Comparison of ENCODE assay signal across 21 cellular contexts in genomic region chr6:139648430-139649000, GRCh38.
DNase-seq lines count a peak whose midpoint lies in the region; ATAC-seq and TF ChIP-seq lines count a peak whose summit lies in the region.
"Had no signal": no experiment of that assay in that cellular context is flagged by ENCODE, and none has a peak within 500 bp of the region (broad histone marks: within the 10 kb centered on the region; RNA-seq: fewer than 3 reads in every experiment).

No MANE protein-coding gene starts in this region.

- H3K23ac ChIP-seq in neuronal stem cell (ENCODE audit: low read depth, low read length, poor library complexity) = no peak overlapping the region

- H3K9me3 Mint-ChIP-seq in GM23338 = no peaks in the 10 kb centered on the region
- peaks cover 8 to 24% (median 16%) of the 10 kb centered on the region in 5 experiments for H3K9me3 Mint-ChIP-seq in brain
- H3K9me3 Mint-ChIP-seq in stimulated activated memory B cell treated with anti-CD40 and anti-IgM and Interleukin-4, amounts not matched to agents 10 μg/mL and 1 μg/mL and 100 μg/mL, for 72 hours = peaks cover 4% of the 10 kb centered on the region

- no peaks in the 10 kb centered on the region for H3F3A ChIP-seq in GM23338 (replicated peaks; ENCODE audit: low read depth)

- no peaks in the 10 kb centered on the region for H3K79me1 ChIP-seq in neuronal stem cell (ENCODE audit: low read depth, low read length)

- H2AFZ ChIP-seq in GM23338 = 0 out of 2 replicates have a peak overlapping the region, but pooled peaks have one; percentile 3
- peak overlapping the region; percentile 33 for H2AFZ ChIP-seq in neuronal stem cell (ENCODE audit: low read length)

- H3K4me1 ChIP-seq in GM23338 (ENCODE audit: insufficient read depth) = no peaks in the 10 kb centered on the region; the same call in 1 of the 2 replicates
- peaks cover 6 to 10% of the 10 kb centered on the region in 2 donors for H3K4me1 ChIP-seq in neuronal stem cell (ENCODE audit: control insufficient read depth in 2 of 2, insufficient read depth in 1 of 2, low read depth in 1 of 2, low read length in 2 of 2)
- H3K4me1 ChIP-seq: body of pancreas, colonic mucosa, pancreas had no signal

- no peak overlapping the region for H2BK5ac ChIP-seq in neuronal stem cell (ENCODE audit: low read length)

- no peak overlapping the region for H3K18ac ChIP-seq in neuronal stem cell (ENCODE audit: low read length)

- no peak overlapping the region for H3K14ac ChIP-seq in neuronal stem cell (ENCODE audit: low read length)

- no peaks in the 10 kb centered on the region; the same call in 1 of the 2 replicates for H3K36me3 ChIP-seq in GM23338 (ENCODE audit: insufficient read depth)
- no peaks in the 10 kb centered on the region for H3K36me3 ChIP-seq in neuronal stem cell (replicated peaks in 1 of 2; ENCODE audit: control insufficient read depth in 2 of 2, insufficient read depth in 2 of 2, low read length in 2 of 2)
- H3K36me3 ChIP-seq: colonic mucosa, pancreas had no signal

- H3K36me3 Mint-ChIP-seq in GM23338 (ENCODE audit: low read depth) (no peaks in the 10 kb centered on the region; the same call in 2 of the 3 replicates), brain (peaks cover 3% of the 10 kb centered on the region)
- peaks cover 6% of the 10 kb centered on the region for H3K36me3 Mint-ChIP-seq in stimulated activated memory B cell treated with anti-CD40 and anti-IgM and Interleukin-4, amounts not matched to agents 10 μg/mL and 1 μg/mL and 100 μg/mL, for 72 hours
- H3K36me3 Mint-ChIP-seq: activated naive CD8-positive, alpha-beta T cell treated with anti-CD3 and anti-CD28 coated beads, Interleukin-2, amount 10 ng/mL, durations not matched to agents 7 days and 5 days had no signal

- no CpG with 5 or more reads among the region's 7 CpGs for WGBS in neuronal stem cell (ENCODE audit: extremely low coverage in 2 of 2, insufficient read length in 2 of 2, insufficient replicate concordance in 1 of 2), 2 donors

- H2BK12ac ChIP-seq in neuronal stem cell (ENCODE audit: low read length) = no peak overlapping the region

- H3K27me3 Mint-ChIP-seq in GM23338 (ENCODE audit: insufficient read depth, low read depth, poor library complexity) (peaks cover 1% of the 10 kb centered on the region), brain (no peaks in the 10 kb centered on the region)
- H3K27me3 Mint-ChIP-seq in stimulated activated memory B cell treated with anti-CD40 and anti-IgM and Interleukin-4, amounts not matched to agents 10 μg/mL and 1 μg/mL and 100 μg/mL, for 72 hours = no peaks in the 10 kb centered on the region
- H3K27me3 Mint-ChIP-seq: activated naive CD8-positive, alpha-beta T cell treated with anti-CD3 and anti-CD28 coated beads, Interleukin-2, amount 10 ng/mL, durations not matched to agents 7 days and 5 days had no signal

- H3K9ac ChIP-seq in neuronal stem cell (ENCODE audit: low read depth, low read length, poor library complexity) = no peak overlapping the region
- H3K9ac ChIP-seq: KMS-11 had no signal

- no peak for TF ChIP-seq CTCF in GM23338 (conservative IDR thresholded peaks at IDR 0.05; ENCODE audit: low read depth in 2 of 2)
- no peak for TF ChIP-seq CTCF in brain (conservative IDR thresholded peaks at IDR 0.05)

- ATAC-seq in GM23338 = no peak
- no peak for ATAC-seq in stimulated activated memory B cell treated with anti-CD40 and anti-IgM and Interleukin-4, amounts not matched to agents 10 μg/mL and 1 μg/mL and 100 μg/mL, for 72 hours
- ATAC-seq: body of pancreas, left colon had no signal

- no peaks in the 10 kb centered on the region for H4K20me1 ChIP-seq in GM23338 (replicated peaks; ENCODE audit: insufficient read depth)

- H3K79me2 ChIP-seq in GM23338 (replicated peaks; ENCODE audit: insufficient read depth) = no peaks in the 10 kb centered on the region

- no peak overlapping the region for H2AK5ac ChIP-seq in neuronal stem cell (ENCODE audit: low read depth, low read length)

- H3K27ac Mint-ChIP-seq in GM23338 = no peak overlapping the region
- peak overlapping the region in 3 of 5 experiments; percentile 2 to 64 (median 46) for H3K27ac Mint-ChIP-seq in brain
- no peak overlapping the region for H3K27ac Mint-ChIP-seq in stimulated activated memory B cell treated with anti-CD40 and anti-IgM and Interleukin-4, amounts not matched to agents 10 μg/mL and 1 μg/mL and 100 μg/mL, for 72 hours
- H3K27ac Mint-ChIP-seq: activated naive CD8-positive, alpha-beta T cell treated with anti-CD3 and anti-CD28 coated beads, Interleukin-2, amount 10 ng/mL, durations not matched to agents 7 days and 5 days had no signal

- H3K4me3 Mint-ChIP-seq in GM23338 = no peak overlapping the region
- H3K4me3 Mint-ChIP-seq in brain = no peak overlapping the region
- H3K4me3 Mint-ChIP-seq in stimulated activated memory B cell treated with anti-CD40 and anti-IgM and Interleukin-4, amounts not matched to agents 10 μg/mL and 1 μg/mL and 100 μg/mL, for 72 hours = no peak overlapping the region
- H3K4me3 Mint-ChIP-seq: activated naive CD8-positive, alpha-beta T cell treated with anti-CD3 and anti-CD28 coated beads, Interleukin-2, amount 10 ng/mL, durations not matched to agents 7 days and 5 days; H9 had no signal

- no peak overlapping the region for H3K27ac ChIP-seq in GM23338 (ENCODE audit: low read depth)
- no peak overlapping the region for H3K27ac ChIP-seq in neuronal stem cell (replicated peaks; ENCODE audit: low read length)
- H3K27ac ChIP-seq: body of pancreas, colonic mucosa, KMS-11, pancreas had no signal

- no peak overlapping the region for H3K4ac ChIP-seq in neuronal stem cell (ENCODE audit: low read length)

- no peak overlapping the region for H4K91ac ChIP-seq in neuronal stem cell (ENCODE audit: low read depth, low read length, poor library complexity)

- peaks cover 12% of the 10 kb centered on the region for H3K4me1 Mint-ChIP-seq in GM23338
- peaks cover 24% of the 10 kb centered on the region for H3K4me1 Mint-ChIP-seq in brain
- no peaks in the 10 kb centered on the region for H3K4me1 Mint-ChIP-seq in stimulated activated memory B cell treated with anti-CD40 and anti-IgM and Interleukin-4, amounts not matched to agents 10 μg/mL and 1 μg/mL and 100 μg/mL, for 72 hours
- H3K4me1 Mint-ChIP-seq: activated naive CD8-positive, alpha-beta T cell treated with anti-CD3 and anti-CD28 coated beads, Interleukin-2, amount 10 ng/mL, durations not matched to agents 7 days and 5 days had no signal

- no peak overlapping the region for H2BK120ac ChIP-seq in neuronal stem cell (ENCODE audit: low read depth, low read length)

- no peak overlapping the region for H2BK15ac ChIP-seq in neuronal stem cell (ENCODE audit: low read length)

- no peak for DNase-seq in GM23338 (ENCODE audit: low spot score)
- peak; percentile 51 to 59 for DNase-seq in NOMO-1 (lab: John Stamatoyannopoulos, UW; ENCODE audit: unreplicated experiment in 2 of 2)
- no peak for DNase-seq in neuronal stem cell (ENCODE audit: low spot score)
- DNase-seq in activated CD4-positive, alpha-beta T cell treated with anti-CD3 and anti-CD28 coated beads for 1 hour = no peak
- no peak for DNase-seq in DMS153 treated with DMSO at 0.1 percent for 48 hours (lab: John Stamatoyannopoulos, UW; ENCODE audit: unreplicated experiment)
- DNase-seq in activated CD4-positive, alpha-beta T cell treated with anti-CD3 and anti-CD28 coated beads, Interleukin-2, amount 50 U/mL, for 48 hours = no peak
- DNase-seq: activated CD8-positive, alpha-beta memory T cell treated with anti-CD3 and anti-CD28 coated beads for 24 hours; activated naive CD8-positive, alpha-beta T cell treated with anti-CD3 and anti-CD28 coated beads, Interleukin-2, amount 10 ng/mL, durations not matched to agents 7 days and 5 days; colonic mucosa; COR-L47; foreskin fibroblast; H9; left colon; NCI-H1417; pancreas; SHP77; stimulated activated CD4-positive, alpha-beta T cell treated with anti-CD3 and anti-CD28 coated beads, Interleukin-4, amount 100 ng/mL, for 1 hour had no signal

- H3K4me2 ChIP-seq in GM23338 = no peak overlapping the region
- H3K4me2 ChIP-seq in neuronal stem cell (ENCODE audit: insufficient read depth, low read length, poor library complexity, severe bottlenecking) = no peak overlapping the region
- H3K4me2 ChIP-seq: KMS-11 had no signal

- H3K9me2 ChIP-seq in GM23338 (ENCODE audit: insufficient read depth) = peaks cover 7% of the 10 kb centered on the region; the same call in 1 of the 2 replicates

- peaks cover 3% of the 10 kb centered on the region in 2 donors for H3K9me3 ChIP-seq in neuronal stem cell (replicated peaks in 1 of 2; ENCODE audit: control insufficient read depth in 2 of 2, insufficient read depth in 1 of 2, low read depth in 1 of 2, low read length in 2 of 2)
- H3K9me3 ChIP-seq: body of pancreas, colonic mucosa, pancreas had no signal

- no peak overlapping the region for H4K8ac ChIP-seq in neuronal stem cell (ENCODE audit: low read depth, low read length)

- H3K4me3 ChIP-seq in GM23338 = no peak overlapping the region
- no peak overlapping the region for H3K4me3 ChIP-seq in neuronal stem cell (ENCODE audit: low read length in 2 of 2)
- H3K4me3 ChIP-seq: body of pancreas, colonic mucosa, pancreas had no signal

- H3K27me3 ChIP-seq in GM23338 (ENCODE audit: insufficient read depth) (no peaks in the 10 kb centered on the region), neuronal stem cell (ENCODE audit: control insufficient read depth in 3 of 3, insufficient read depth in 3 of 3, low read depth in 1 of 3, low read length in 3 of 3) (no peaks in the 10 kb centered on the region)
- H3K27me3 ChIP-seq: body of pancreas, colonic mucosa, pancreas had no signal

TF ChIP-seq in GM23338, 12 proteins besides CTCF, POLR2A, EP300 and RAD21:
- TF ChIP-seq ZNF331 (CRISPR knock-in tag; IDR thresholded peaks at IDR 0.05; ENCODE audit: low read depth) (no peak), CREB1 (CRISPR knock-in tag; IDR thresholded peaks at IDR 0.05; ENCODE audit: low read depth) (no peak), EZH2 (IDR thresholded peaks at IDR 0.05; ENCODE audit: low read depth, unreplicated experiment) (no peak), NANOG (IDR thresholded peaks at IDR 0.05; ENCODE audit: borderline replicate concordance) (no peak), ZNF114 (CRISPR knock-in tag; IDR thresholded peaks at IDR 0.05) (no peak), EZH2phosphoT487 (IDR thresholded peaks at IDR 0.05; ENCODE audit: unreplicated experiment) (no peak), JUNB (IDR thresholded peaks at IDR 0.05; ENCODE audit: unreplicated experiment) (no peak), STAT1 (IDR thresholded peaks at IDR 0.05; ENCODE audit: unreplicated experiment) (no peak)

Comparison
In these comparisons a context has a peak if more than half of its experiments do, and no peak if none do; other contexts are left out.
1. DNase-seq: peak in NOMO-1 (2 of 2); none in GM23338 (single experiment), neuronal stem cell (single experiment), activated CD4-positive, alpha-beta T cell treated with anti-CD3 and anti-CD28 coated beads for 1 hour (single experiment), DMS153 treated with DMSO at 0.1 percent for 48 hours (single experiment) and activated CD4-positive, alpha-beta T cell treated with anti-CD3 and anti-CD28 coated beads, Interleukin-2, amount 50 U/mL, for 48 hours (0 of 2).
2. H3K27ac Mint-ChIP-seq: peak in brain (3 of 5); none in GM23338 (single experiment) and stimulated activated memory B cell treated with anti-CD40 and anti-IgM and Interleukin-4, amounts not matched to agents 10 μg/mL and 1 μg/mL and 100 μg/mL, for 72 hours (single experiment).